In the genomic region with DNA sequence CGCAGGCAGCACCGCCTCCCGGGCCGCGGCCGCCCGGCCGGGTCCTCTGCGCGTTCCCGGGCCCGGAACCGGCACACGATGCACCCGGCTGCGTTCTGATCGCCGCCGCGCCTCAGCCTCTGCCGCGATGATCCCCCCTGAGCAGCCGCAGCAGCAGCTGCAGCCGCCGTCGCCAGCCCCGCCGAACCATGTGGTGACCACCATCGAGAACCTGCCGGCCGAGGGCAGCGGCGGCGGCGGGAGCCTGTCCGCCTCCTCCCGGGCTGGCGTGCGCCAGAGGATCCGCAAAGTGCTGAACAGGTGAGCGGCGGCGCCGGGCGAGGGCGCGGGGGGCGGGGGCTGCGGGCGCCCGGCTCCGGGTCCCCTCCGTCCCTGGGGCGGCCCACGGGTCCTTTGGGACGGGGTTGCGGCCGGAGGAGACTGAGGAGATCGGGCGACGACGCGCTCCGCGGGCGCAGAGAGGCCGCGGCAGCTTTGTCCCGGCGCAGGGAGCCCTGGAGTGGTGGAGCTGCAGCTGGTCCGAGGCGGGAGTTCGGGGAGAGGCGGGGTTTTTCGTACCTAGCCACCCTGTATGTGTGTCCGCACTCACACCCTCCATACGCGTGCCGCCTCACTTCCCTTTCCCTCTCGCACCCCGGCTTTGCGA, we compare ENCODE assay signal across 8 cellular contexts. TPM values are rescaled to one million over a fixed set of nuclear protein-coding genes. Genes with fewer than 3 reads are reported as not detected.
DNase-seq lines count a peak whose midpoint lies in the region; ATAC-seq and TF ChIP-seq lines count a peak whose summit lies in the region.

No MANE protein-coding gene starts in this region.

- in situ Hi-C loops in brain microvascular endothelial cell (cut with HindIII; ENCODE audit: low pct_ligation_motif_present, low sequenced_read_pairs), result no loop called here

- peak overlapping the region; percentile 47 to 74 (median 59) for H3K4me3 ChIP-seq in breast epithelium
- peak overlapping the region; percentile 57 for H3K4me3 ChIP-seq in brain microvascular endothelial cell (ENCODE audit: low read depth, low read length)
- H3K4me3 ChIP-seq in right lobe of liver, result peak overlapping the region; percentile 27 to 51 (median 35)
- peak overlapping the region; percentile 73 for H3K4me3 ChIP-seq in urinary bladder (ENCODE audit: low read depth, low read length)

- CTCF ChIA-PET in MCF 10A (lab: Yijun Ruan, JAX), result no interaction called here

- H3K4me1 ChIP-seq in breast epithelium (peaks cover 0 to 6% of the 10 kb centered on the region in 2 donors), right lobe of liver (peaks cover 0 to 10% (median 0%) of the 10 kb centered on the region in 4 donors), urinary bladder (ENCODE audit: insufficient read depth) (no peaks in the 10 kb centered on the region)

- DNase-seq in breast epithelium (ENCODE audit: low spot score in 2 of 2) (no peak), MCF 10A (ENCODE audit: unreplicated experiment) (no peak), brain microvascular endothelial cell (no peak), right lobe of liver (peak in 2 of 3 donors; percentile 16 to 40), mesenteric fat pad (ENCODE audit: low spot score) (no peak)

- H3K27ac Mint-ChIP-seq in MCF 10A (ENCODE audit: low read depth, unreplicated experiment), result no peak overlapping the region

- no peaks in the 10 kb centered on the region for H3K36me3 Mint-ChIP-seq in MCF 10A (ENCODE audit: insufficient read depth, unreplicated experiment)

- H3K27ac ChIP-seq in breast epithelium (no peak overlapping the region), brain microvascular endothelial cell (no peak overlapping the region), right lobe of liver (no peak overlapping the region), urinary bladder (ENCODE audit: low read depth) (no peak overlapping the region)

- POLR2A ChIA-PET in MCF 10A (lab: Yijun Ruan, JAX), result no interaction called here

- H3K36me3 ChIP-seq in breast epithelium (no peaks in the 10 kb centered on the region), brain microvascular endothelial cell (replicated peaks) (no peaks in the 10 kb centered on the region), right lobe of liver (no peaks in the 10 kb centered on the region), urinary bladder (ENCODE audit: insufficient read depth) (no peaks in the 10 kb centered on the region)

- WGBS in right lobe of liver (ENCODE audit: insufficient coverage, low coverage, low lambda C conversion rate, missing lambda C conversion rate), result 0% methylated on average over 1 of the region's 82 CpGs
- WGBS in urinary bladder, result under 1% methylated on average over 82 of the region's 82 CpGs

- ATAC-seq in HG03457 (IDR thresholded peaks at IDR 0.05; ENCODE audit: unreplicated experiment) (peak; percentile 2), right lobe of liver (peak in 1 of 4 donors; percentile 49), HG03520 (IDR thresholded peaks at IDR 0.05; ENCODE audit: unreplicated experiment) (no peak)

- H3K9me3 ChIP-seq in breast epithelium (no peaks in the 10 kb centered on the region), right lobe of liver (no peaks in the 10 kb centered on the region)

- no peak for TF ChIP-seq POLR2A in breast epithelium (IDR thresholded peaks at IDR 0.05)
- TF ChIP-seq POLR2A in right lobe of liver (IDR thresholded peaks at IDR 0.05), result no peak

- H3K4me1 Mint-ChIP-seq in MCF 10A (ENCODE audit: insufficient read depth, unreplicated experiment), result no peaks in the 10 kb centered on the region

- intact Hi-C loops in breast epithelium (cut with DNase I; ENCODE audit: low total_unique reads), result no loop called here
- intact Hi-C loops in MCF 10A (cut with micrococcal nuclease), result no loop called here
- intact Hi-C loops in right lobe of liver (cut with DNase I), result no loop called here

- peaks cover 33% of the 10 kb centered on the region for H3K27me3 Mint-ChIP-seq in MCF 10A (ENCODE audit: insufficient read depth, unreplicated experiment)

- no peak for TF ChIP-seq CTCF in breast epithelium (IDR thresholded peaks at IDR 0.05)
- TF ChIP-seq CTCF in MCF 10A (IDR thresholded peaks at IDR 0.05; ENCODE audit: unreplicated experiment), result no peak
- no peak for TF ChIP-seq CTCF in brain microvascular endothelial cell (IDR thresholded peaks at IDR 0.05; ENCODE audit: low read depth, low read length, missing control alignments)
- no peak for TF ChIP-seq CTCF in right lobe of liver (IDR thresholded peaks at IDR 0.05)

- peaks cover 0 to 34% of the 10 kb centered on the region in 2 donors for H3K27me3 ChIP-seq in breast epithelium
- H3K27me3 ChIP-seq in brain microvascular endothelial cell (replicated peaks), result peaks cover 18% of the 10 kb centered on the region
- H3K27me3 ChIP-seq in right lobe of liver, result peaks cover 0 to 9% of the 10 kb centered on the region in 2 donors

- H3K4me3 Mint-ChIP-seq in MCF 10A (ENCODE audit: unreplicated experiment), result no peak overlapping the region

- H3K9me3 Mint-ChIP-seq in MCF 10A (ENCODE audit: unreplicated experiment), result no peaks in the 10 kb centered on the region

- BruUV-seq in MCF 10A (replicated peaks; lab: Mats Ljungman, UMichigan), result no TSS peak

RNA-seq across cellular contexts. Expression of gene SLC35F1, which starts 0.7 kb away (rescaled TPM):
- 1 to 10 TPM in 1 of 3 donors, under 1 TPM in 2; 0.66 to 2.5 (median 0.80) TPM for total RNA-seq in breast epithelium
- not detected in 2 replicates for total RNA-seq in MCF 10A (2022)
- under 1 TPM in 1 of 6 experiments, not detected in 5; 0.12 TPM for total RNA-seq in right lobe of liver
- total RNA-seq in urinary bladder, result 9.1 TPM
- 0.92 TPM for polyA plus RNA-seq in urinary bladder
- total RNA-seq in mesenteric fat pad, result 0.48 TPM

Comparison
In these comparisons a context has a peak if more than half of its experiments do, and no peak if none do; other contexts are left out.
1. DNase-seq: peak in right lobe of liver (2 of 3); none in breast epithelium (0 of 2), MCF 10A (single experiment), brain microvascular endothelial cell (single experiment) and mesenteric fat pad (single experiment).
2. Peak in every context shown above with its lines, with median percentiles within 50 percentile points of each other: H3K4me3 ChIP-seq.